ENCODE assay signal across 32 cellular contexts in the genomic region with DNA sequence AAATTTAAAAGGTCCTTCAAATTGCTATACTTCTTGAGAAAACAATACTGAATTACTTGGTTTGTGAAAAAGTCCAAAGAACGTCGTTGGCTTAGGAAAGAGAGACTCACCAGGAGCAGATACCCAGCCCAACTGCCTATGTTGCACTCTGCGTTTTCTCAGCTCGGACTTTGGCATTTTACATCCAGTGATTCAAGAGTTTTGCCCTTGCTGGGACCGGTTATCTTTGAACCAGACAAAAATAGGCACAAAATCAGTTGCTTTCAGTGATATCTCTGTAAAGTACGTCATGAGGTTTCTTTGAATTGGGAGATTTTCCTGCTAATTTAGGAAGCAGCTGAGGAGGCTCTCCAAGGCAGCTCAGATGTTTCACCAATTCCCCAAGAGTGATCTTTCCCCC. TPM values are rescaled to one million over a fixed set of nuclear protein-coding genes. Genes with fewer than 3 reads are reported as not detected.
"Had no signal": no experiment of that assay in that cellular context is flagged by ENCODE, and none has a peak within 500 bp of the region (broad histone marks: within the 10 kb centered on the region; RNA-seq: fewer than 3 reads in every experiment).

No MANE protein-coding gene starts in this region.

- ATAC-seq: activated naive CD4-positive, alpha-beta T cell treated with anti-CD3 and anti-CD28 coated beads, Interleukin-2, amount 50 U/mL, for 72 hours; activated T-cell treated with anti-CD3 and anti-CD28 coated beads, Interleukin-2, amount 50 U/mL, for 4 hours; Panc1; SK-N-SH treated with all-trans-retinoic acid at 6 μM for 48 hours had no signal

- DNase-seq: activated B cell treated with CpG ODN at 0.5 μM for 24 hours; activated CD4-positive, alpha-beta memory T cell treated with anti-CD3 and anti-CD28 coated beads for 36 hours; activated CD4-positive, alpha-beta T cell treated with anti-CD3 and anti-CD28 coated beads for 4 hours; activated CD4-positive, alpha-beta T cell treated with anti-CD3 and anti-CD28 coated beads, Interleukin-2, amount 50 U/mL, for 1 hour; activated CD4-positive, CD25-positive, alpha-beta regulatory T cell treated with anti-CD3 and anti-CD28 coated beads, Interleukin-2, amount 50 U/mL, for 72 hours; activated CD8-positive, alpha-beta memory T cell treated with anti-CD3 and anti-CD28 coated beads, Interleukin-2, amount 50 U/mL, for 4 hours; activated gamma-delta T cell treated with Interleukin-2 at 50 U/mL for 16 hours; activated naive CD4-positive, alpha-beta T cell treated with anti-CD3 and anti-CD28 coated beads for 36 hours; activated T-cell treated with anti-CD3 and anti-CD28 coated beads for 4 hours; activated T-cell treated with anti-CD3 and anti-CD28 coated beads, Interleukin-2, amount 50 U/mL, for 4 hours; anterior cingulate cortex; Karpas-422; KBM-7; NCI-H1105; NCI-H1417 treated with DMSO at 0.1 percent for 48 hours; NCI-H1930; NCI-H2081 treated with DMSO at 0.1 percent for 48 hours; NCI-H226; NCI-H446 treated with DMSO at 0.1 percent for 48 hours; NCI-H524; NCI-H69; NCI-H82; SIG-M5; SW 1271; T-helper 1 cell; T-helper 2 cell; T-helper 9 cell had no signal

- H3K27ac ChIP-seq: VCaP had no signal

RNA-seq across cellular contexts. Expression of gene FHOD3, which starts 29.3 kb away (rescaled TPM):
- total RNA-seq: activated B cell treated with CpG ODN at 0.5 μM for 24 hours; activated CD4-positive, alpha-beta memory T cell treated with anti-CD3 and anti-CD28 coated beads for 36 hours; activated naive CD4-positive, alpha-beta T cell treated with anti-CD3 and anti-CD28 coated beads for 36 hours; activated naive CD4-positive, alpha-beta T cell treated with anti-CD3 and anti-CD28 coated beads, Interleukin-2, amount 50 U/mL, for 72 hours; activated T-helper 1 cell treated with anti-CD3 and anti-CD28 coated beads, Interleukin-12 subunit alpha, Interleukin-12 subunit beta, Interleukin-2, Interleukin-4 antibody, amounts not matched to agents 30 ng/mL and 10 ng/mL and 1 ng/mL, durations not matched to agents 14 hours and 24 hours and 36 hours had no signal
